1 cellular context compared by ENCODE assay signal in genomic region chr17:16989230-16989952, GRCh38.
TF ChIP-seq lines count a peak whose summit lies in the region.

No MANE protein-coding gene starts in this region.

TF ChIP-seq in GM12878, 131 proteins besides CTCF, POLR2A, EP300 and RAD21 (continued from another document):
- TF ChIP-seq REST (IDR thresholded peaks at IDR 0.05; ENCODE audit: low read depth, low read length) (no peak), TCF7 (IDR thresholded peaks at IDR 0.05; ENCODE audit: borderline replicate concordance) (no peak), CHD2 (IDR thresholded peaks at IDR 0.05; ENCODE audit: borderline replicate concordance, low read depth, low read length) (0 out of 2 replicates have a peak, but pooled peaks have one; percentile 43), KDM1A (IDR thresholded peaks at IDR 0.05; ENCODE audit: borderline replicate concordance) (no peak), POU2F2 (IDR thresholded peaks at IDR 0.05; ENCODE audit: borderline replicate concordance, low read depth, low read length) (peak; percentile 14; the same call in 1 of the 3 replicates), SIN3A (IDR thresholded peaks at IDR 0.05; ENCODE audit: low read depth, low read length) (peak; percentile 56; the same call in 1 of the 2 replicates), TCF3 (IDR thresholded peaks at IDR 0.05; ENCODE audit: borderline replicate concordance, insufficient read depth, low read depth, low read length) (peak; percentile 88; the same call in 1 of the 2 replicates), MTA3 (IDR thresholded peaks at IDR 0.05; ENCODE audit: borderline replicate concordance, low read length) (no peak; the same call in 1 of the 2 replicates), JUND (IDR thresholded peaks at IDR 0.05; ENCODE audit: low read depth, low read length) (no peak), POLR2AphosphoS5 (IDR thresholded peaks at IDR 0.05; ENCODE audit: low read length) (no peak), TBL1XR1 (IDR thresholded peaks at IDR 0.05; ENCODE audit: low read depth, low read length) (peak; percentile 53), CHD4 (IDR thresholded peaks at IDR 0.05) (no peak), ZBTB11 (CRISPR knock-in tag; IDR thresholded peaks at IDR 0.05) (no peak), MYC (IDR thresholded peaks at IDR 0.05; ENCODE audit: insufficient read depth, insufficient read length, insufficient replicate concordance, low read length, severe bottlenecking) (no peak), NR2C2 (IDR thresholded peaks at IDR 0.05; ENCODE audit: borderline replicate concordance, control insufficient read depth, insufficient read length, low read depth) (no peak), RELA (IDR thresholded peaks at IDR 0.05; ENCODE audit: borderline replicate concordance, partially characterized antibody) (no peak), PBX3 (IDR thresholded peaks at IDR 0.05; ENCODE audit: insufficient replicate concordance, low read depth, low read length) (no peak), SMARCA5 (IDR thresholded peaks at IDR 0.05) (peak; percentile 23; the same call in 1 of the 2 replicates), SMAD1 (IDR thresholded peaks at IDR 0.05; ENCODE audit: low read depth, partially characterized antibody) (peak; percentile 50)
- TF ChIP-seq, protein P1, sequence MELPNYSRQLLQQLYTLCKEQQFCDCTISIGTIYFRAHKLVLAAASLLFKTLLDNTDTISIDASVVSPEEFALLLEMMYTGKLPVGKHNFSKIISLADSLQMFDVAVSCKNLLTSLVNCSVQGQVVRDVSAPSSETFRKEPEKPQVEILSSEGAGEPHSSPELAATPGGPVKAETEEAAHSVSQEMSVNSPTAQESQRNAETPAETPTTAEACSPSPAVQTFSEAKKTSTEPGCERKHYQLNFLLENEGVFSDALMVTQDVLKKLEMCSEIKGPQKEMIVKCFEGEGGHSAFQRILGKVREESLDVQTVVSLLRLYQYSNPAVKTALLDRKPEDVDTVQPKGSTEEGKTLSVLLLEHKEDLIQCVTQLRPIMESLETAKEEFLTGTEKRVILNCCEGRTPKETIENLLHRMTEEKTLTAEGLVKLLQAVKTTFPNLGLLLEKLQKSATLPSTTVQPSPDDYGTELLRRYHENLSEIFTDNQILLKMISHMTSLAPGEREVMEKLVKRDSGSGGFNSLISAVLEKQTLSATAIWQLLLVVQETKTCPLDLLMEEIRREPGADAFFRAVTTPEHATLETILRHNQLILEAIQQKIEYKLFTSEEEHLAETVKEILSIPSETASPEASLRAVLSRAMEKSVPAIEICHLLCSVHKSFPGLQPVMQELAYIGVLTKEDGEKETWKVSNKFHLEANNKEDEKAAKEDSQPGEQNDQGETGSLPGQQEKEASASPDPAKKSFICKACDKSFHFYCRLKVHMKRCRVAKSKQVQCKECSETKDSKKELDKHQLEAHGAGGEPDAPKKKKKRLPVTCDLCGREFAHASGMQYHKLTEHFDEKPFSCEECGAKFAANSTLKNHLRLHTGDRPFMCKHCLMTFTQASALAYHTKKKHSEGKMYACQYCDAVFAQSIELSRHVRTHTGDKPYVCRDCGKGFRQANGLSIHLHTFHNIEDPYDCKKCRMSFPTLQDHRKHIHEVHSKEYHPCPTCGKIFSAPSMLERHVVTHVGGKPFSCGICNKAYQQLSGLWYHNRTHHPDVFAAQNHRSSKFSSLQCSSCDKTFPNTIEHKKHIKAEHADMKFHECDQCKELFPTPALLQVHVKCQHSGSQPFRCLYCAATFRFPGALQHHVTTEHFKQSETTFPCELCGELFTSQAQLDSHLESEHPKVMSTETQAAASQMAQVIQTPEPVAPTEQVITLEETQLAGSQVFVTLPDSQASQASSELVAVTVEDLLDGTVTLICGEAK (IDR thresholded peaks at IDR 0.05; ENCODE audit: borderline replicate concordance): no peak
